In genomic region chrX:73916931-73917657, GRCh38 we compare ENCODE assay signal across 9 cellular contexts.
DNase-seq lines count a peak whose midpoint lies in the region; TF ChIP-seq lines count a peak whose summit lies in the region.
"Had no signal": no experiment of that assay in that cellular context is flagged by ENCODE, and none has a peak within 500 bp of the region (broad histone marks: within the 10 kb centered on the region; RNA-seq: fewer than 3 reads in every experiment).

No MANE protein-coding gene starts in this region.

- no peak for TF ChIP-seq POLR2A in spleen (IDR thresholded peaks at IDR 0.05)

- no peaks in the 10 kb centered on the region for H3K27me3 ChIP-seq in kidney epithelial cell (ENCODE audit: control insufficient read depth, insufficient read depth, low read length)
- H3K27me3 ChIP-seq in spleen (replicated peaks in 1 of 7), result peaks cover 0 to 8% (median 0%) of the 10 kb centered on the region in 7 donors

- no peak overlapping the region for H3K4me3 Mint-ChIP-seq in glutamatergic neuron (ENCODE audit: unreplicated experiment)
- H3K4me3 Mint-ChIP-seq: IgD-negative memory B cell had no signal

- 79 to 95% (median 94%) methylated on average over 2 of the region's 2 CpGs for WGBS in spleen, 5 donors

- TF ChIP-seq CTCF in kidney epithelial cell (IDR thresholded peaks at IDR 0.05; ENCODE audit: insufficient read depth, low read length, poor library complexity, severe bottlenecking) (no peak), spleen (IDR thresholded peaks at IDR 0.05 in 8 of 11, conservative IDR thresholded peaks at IDR 0.05 in 3 of 11) (no peak), glutamatergic neuron (IDR thresholded peaks at IDR 0.05; ENCODE audit: partially characterized antibody, unreplicated experiment) (no peak)

- in situ Hi-C loops in ACHN (cut with HindIII; ENCODE audit: low pct_ligation_motif_present, low pct_unique_long_range_greater_than_20kb, low sequenced_read_pairs), result no loop called here

- H3K4me3 ChIP-seq in kidney epithelial cell (ENCODE audit: low read depth, low read length) (no peak overlapping the region), spleen (no peak overlapping the region)

- DNase-seq in ACHN, result peak; percentile 76
- peak; percentile 73 for DNase-seq in HS-5 (ENCODE audit: low read depth)
- peak; percentile 80 for DNase-seq in astrocyte of the hippocampus (ENCODE audit: low read depth, low spot score)
- DNase-seq in kidney epithelial cell (ENCODE audit: low read depth), result peak; percentile 74
- no peak for DNase-seq in spleen
- DNase-seq in CD1c-positive myeloid dendritic cell (ENCODE audit: extremely low spot score), result no peak
- DNase-seq in activated CD4-positive, alpha-beta T cell treated with anti-CD3 and anti-CD28 coated beads, Interleukin-2, amount 50 U/mL, for 48 hours, result no peak
- no peak for DNase-seq in glutamatergic neuron

- no peaks in the 10 kb centered on the region for H3K27me3 Mint-ChIP-seq in glutamatergic neuron (ENCODE audit: unreplicated experiment)
- H3K27me3 Mint-ChIP-seq: IgD-negative memory B cell had no signal

- no peaks in the 10 kb centered on the region for H3K9me3 ChIP-seq in spleen

- no peaks in the 10 kb centered on the region for H3K4me1 Mint-ChIP-seq in glutamatergic neuron (ENCODE audit: low read depth, unreplicated experiment)

- peaks cover 0 to 9% (median 0%) of the 10 kb centered on the region in 6 donors for H3K4me1 ChIP-seq in spleen

- no peak overlapping the region for H3K27ac Mint-ChIP-seq in glutamatergic neuron (ENCODE audit: unreplicated experiment)
- H3K27ac Mint-ChIP-seq: IgD-negative memory B cell had no signal

- H3K36me3 ChIP-seq in kidney epithelial cell (ENCODE audit: control insufficient read depth, insufficient read depth, low read length) (no peaks in the 10 kb centered on the region), spleen (no peaks in the 10 kb centered on the region)

- peak overlapping the region in 3 of 8 donors; percentile 15 to 41 (median 18) for H3K27ac ChIP-seq in spleen

- no peaks in the 10 kb centered on the region for H3K9me3 Mint-ChIP-seq in glutamatergic neuron (ENCODE audit: unreplicated experiment)
- H3K9me3 Mint-ChIP-seq: IgD-negative memory B cell had no signal

- H3K36me3 Mint-ChIP-seq in glutamatergic neuron (ENCODE audit: unreplicated experiment), result no peaks in the 10 kb centered on the region
- H3K36me3 Mint-ChIP-seq: IgD-negative memory B cell had no signal

- intact Hi-C loops in spleen (cut with DNase I; ENCODE audit: low total_unique reads), result no loop called here

Comparison
In these comparisons a context has a peak if more than half of its experiments do, and no peak if none do; other contexts are left out.
1. DNase-seq: peak in ACHN (single experiment), HS-5 (single experiment), astrocyte of the hippocampus (single experiment) and kidney epithelial cell (single experiment); none in spleen (single experiment), CD1c-positive myeloid dendritic cell (single experiment), activated CD4-positive, alpha-beta T cell treated with anti-CD3 and anti-CD28 coated beads, Interleukin-2, amount 50 U/mL, for 48 hours (0 of 2) and glutamatergic neuron (single experiment).